Comparison of ENCODE assay signal across 1 cellular context in genomic region chr5:38468202-38468656, GRCh38.
A peak's percentile ranks its signal among the peaks of the same experiment; 100 is the strongest.
TF ChIP-seq lines count a peak whose summit lies in the region.

No MANE protein-coding gene starts in this region.

TF ChIP-seq in A549, 52 proteins besides CTCF, POLR2A, EP300 and RAD21 (continued from another document):
- TF ChIP-seq ZC3H11A (IDR thresholded peaks at IDR 0.05) (no peak), GATA3 (IDR thresholded peaks at IDR 0.05; ENCODE audit: borderline replicate concordance) (peak; percentile 35; the same call in 1 of the 2 replicates), BHLHE40 (IDR thresholded peaks at IDR 0.05; ENCODE audit: low read depth, low read length) (no peak), JUNB (IDR thresholded peaks at IDR 0.05) (no peak)
